ENCODE assay signal across 8 cellular contexts in the genomic region with DNA sequence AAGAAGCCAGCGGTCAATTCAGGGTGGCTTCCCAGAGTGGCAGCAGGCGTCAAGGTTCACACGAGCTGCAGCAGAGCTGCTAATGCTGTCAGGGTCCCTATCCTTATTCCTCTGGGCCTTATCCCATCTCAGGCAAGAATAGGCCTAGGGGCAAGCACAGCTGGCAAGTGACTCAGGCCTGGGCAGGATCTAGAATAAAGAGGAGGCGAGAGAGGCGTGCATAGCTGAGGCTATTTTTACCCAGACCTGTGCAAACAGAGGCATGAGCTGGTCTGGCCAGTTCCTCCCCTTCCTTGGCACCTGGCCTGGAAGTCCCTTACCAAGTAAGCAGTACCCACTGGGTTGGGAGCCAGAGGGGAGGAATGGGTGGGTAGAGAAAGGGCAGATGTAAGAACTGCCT. TPM values are rescaled to one million over a fixed set of nuclear protein-coding genes. Genes with fewer than 3 reads are reported as not detected.
DNase-seq lines count a peak whose midpoint lies in the region; ATAC-seq and TF ChIP-seq lines count a peak whose summit lies in the region.
"Had no signal": no experiment of that assay in that cellular context is flagged by ENCODE, and none has a peak within 500 bp of the region (broad histone marks: within the 10 kb centered on the region; RNA-seq: fewer than 3 reads in every experiment).

No MANE protein-coding gene starts in this region.

- H3K9ac ChIP-seq in endodermal cell (ENCODE audit: extremely low read depth, low read length, poor library complexity, severe bottlenecking), result no peak overlapping the region

- no peak overlapping the region for H3K27ac Mint-ChIP-seq in endodermal cell
- H3K27ac Mint-ChIP-seq: T-helper 1 cell treated with Interleukin-12 subunit alpha and Interleukin-12 subunit beta and Interleukin-4 antibody, amounts not matched to agents 30 μg/mL and 1 μg/mL, for 36 hours had no signal

- H3K4me1 ChIP-seq in endodermal cell (ENCODE audit: control insufficient read depth, insufficient read depth, low read length), result no peaks in the 10 kb centered on the region

- H3K4me3 Mint-ChIP-seq in endodermal cell, result no peak overlapping the region
- H3K4me3 Mint-ChIP-seq: T-helper 1 cell treated with Interleukin-12 subunit alpha and Interleukin-12 subunit beta and Interleukin-4 antibody, amounts not matched to agents 30 μg/mL and 1 μg/mL, for 36 hours had no signal

- peaks cover 13% of the 10 kb centered on the region for H3K27me3 Mint-ChIP-seq in endodermal cell (ENCODE audit: insufficient read depth)

- no peaks in the 10 kb centered on the region for H3K9me3 Mint-ChIP-seq in endodermal cell
- H3K9me3 Mint-ChIP-seq: T-helper 1 cell treated with Interleukin-12 subunit alpha and Interleukin-12 subunit beta and Interleukin-4 antibody, amounts not matched to agents 30 μg/mL and 1 μg/mL, for 36 hours had no signal

- no peaks in the 10 kb centered on the region for H3K9me3 ChIP-seq in endodermal cell (ENCODE audit: control insufficient read depth, low read length)

- TF ChIP-seq CTCF in endodermal cell (conservative IDR thresholded peaks at IDR 0.05), result no peak

- H3K36me3 Mint-ChIP-seq in endodermal cell (ENCODE audit: low read depth), result no peaks in the 10 kb centered on the region

- 92% methylated on average over 5 of the region's 5 CpGs for WGBS in endodermal cell (ENCODE audit: insufficient coverage in 1 of 2, insufficient read length in 1 of 2), 2 experiments

- H3K27me3 ChIP-seq in endodermal cell (ENCODE audit: control insufficient read depth, insufficient read depth, low read length, poor library complexity, severe bottlenecking), result no peaks in the 10 kb centered on the region

- H3K36me3 ChIP-seq in endodermal cell (ENCODE audit: control insufficient read depth, insufficient read depth, low read length), result no peaks in the 10 kb centered on the region

- no peak overlapping the region for H3K27ac ChIP-seq in endodermal cell (ENCODE audit: low read depth, low read length)
- peak overlapping the region in 12 of 21 experiments; percentile 10 to 77 (median 59) for H3K27ac ChIP-seq in skin epidermis

- ATAC-seq in GM18907 (IDR thresholded peaks at IDR 0.05; ENCODE audit: unreplicated experiment) (peak; percentile 94), HG02759 (IDR thresholded peaks at IDR 0.05; ENCODE audit: unreplicated experiment) (peak; percentile 98)

- H3K4me3 ChIP-seq in endodermal cell (ENCODE audit: low read length) (no peak overlapping the region), skin epidermis (no peak overlapping the region)

- H3K4me1 Mint-ChIP-seq in endodermal cell, result peaks cover 3% of the 10 kb centered on the region

- DNase-seq in NCI-H146 (lab: John Stamatoyannopoulos, UW), result peak; percentile 24
- peak; percentile 48 for DNase-seq in endodermal cell
- no peak for DNase-seq in inferior parietal cortex (ENCODE audit: extremely low spot score)
- DNase-seq in occipital lobe (lab: John Stamatoyannopoulos, UW), result no peak

RNA-seq across cellular contexts. Expression of a gene that starts 12.2 kb away (rescaled TPM):
- total RNA-seq in endodermal cell (10 to 100 TPM; 12.9 to 14.7 TPM), occipital lobe (0.16 TPM)
- 2.2 TPM for polyA plus RNA-seq in endodermal cell (2013, experiment 1 of 2)
- 1.4 TPM for polyA plus RNA-seq in endodermal cell (2013, experiment 2 of 2)

Comparison
In these comparisons a context has a peak if more than half of its experiments do, and no peak if none do; other contexts are left out.
1. DNase-seq: peak in NCI-H146 (single experiment) and endodermal cell (single experiment); none in inferior parietal cortex (single experiment) and occipital lobe (single experiment).
2. RNA of a gene that starts 12.2 kb away (total RNA-seq): 12.9 to 14.7 TPM in endodermal cell; 0.16 TPM in occipital lobe (single experiment); every median in the first group is over 10 times any median in the second.